Comparison of ENCODE assay signal across 20 cellular contexts in the genomic region with DNA sequence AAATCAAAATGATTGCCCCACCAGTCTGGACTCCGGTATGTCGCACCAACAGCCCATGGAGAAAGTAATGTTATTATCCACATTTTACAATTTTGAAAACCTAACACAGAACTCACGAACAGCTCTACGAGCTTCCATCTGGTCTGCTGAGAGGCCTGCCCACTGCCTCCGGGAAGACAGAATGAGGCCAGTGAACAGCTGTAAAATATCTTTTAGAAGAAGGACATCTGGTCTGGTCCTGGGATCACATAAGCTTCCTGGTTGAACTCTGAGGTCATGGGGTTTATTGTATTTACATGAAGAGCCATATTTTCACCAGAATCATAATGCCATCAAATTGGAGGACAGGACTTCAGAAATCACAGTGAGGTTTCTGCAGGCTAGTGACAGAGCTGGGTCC.
DNase-seq lines count a peak whose midpoint lies in the region; ATAC-seq and TF ChIP-seq lines count a peak whose summit lies in the region.
"Had no signal": no experiment of that assay in that cellular context is flagged by ENCODE, and none has a peak within 500 bp of the region (broad histone marks: within the 10 kb centered on the region; RNA-seq: fewer than 3 reads in every experiment).

No MANE protein-coding gene starts in this region.

- H3K27me3 ChIP-seq in SK-N-SH (ENCODE audit: insufficient read depth) (no peaks in the 10 kb centered on the region), muscle layer of duodenum (ENCODE audit: low read depth, low read length) (no peaks in the 10 kb centered on the region), transverse colon (no peaks in the 10 kb centered on the region), body of pancreas (no peaks in the 10 kb centered on the region)
- H3K27me3 ChIP-seq: esophagus squamous epithelium had no signal

- TF ChIP-seq CTCF in SK-N-SH (IDR thresholded peaks at IDR 0.05) (no peak), glutamatergic neuron (IDR thresholded peaks at IDR 0.05; ENCODE audit: partially characterized antibody, unreplicated experiment) (no peak), transverse colon (IDR thresholded peaks at IDR 0.05) (no peak), body of pancreas (IDR thresholded peaks at IDR 0.05) (no peak)

- H3K27ac ChIP-seq in SK-N-SH (ENCODE audit: low read depth in 2 of 2, low read length in 1 of 2) (peak overlapping the region; percentile 26 to 97; a peak in 2 of 4 replicates), muscle layer of duodenum (ENCODE audit: low read length) (peak overlapping the region; percentile 32), transverse colon (peak overlapping the region; percentile 41 to 65 (median 56)), body of pancreas (no peak overlapping the region)
- H3K27ac ChIP-seq: C4-2B had no signal

- CTCF ChIA-PET in SK-N-SH (lab: Yijun Ruan, JAX) = interaction anchor here (0.7 to 2.6 kb wide), 5 partner anchors 9 to 972 kb away, joined by 3 to 16 read pairs (median 4); partner anchors contain the start of gene FRMD3

- intact Hi-C loops in transverse colon (cut with DNase I; ENCODE audit: low total_unique reads) = no loop called here
- intact Hi-C loops in body of pancreas (cut with DNase I) = no loop called here

- no peak overlapping the region for H2AFZ ChIP-seq in SK-N-SH (ENCODE audit: low read depth)

- H3K9me2 ChIP-seq in SK-N-SH = no peaks in the 10 kb centered on the region

- peaks cover 5% of the 10 kb centered on the region for H3K9me3 Mint-ChIP-seq in glutamatergic neuron (ENCODE audit: unreplicated experiment)
- H3K9me3 Mint-ChIP-seq: central memory CD8-positive, alpha-beta T cell; immature natural killer cell; naive thymus-derived CD8-positive, alpha-beta T cell had no signal

- peaks cover 14% of the 10 kb centered on the region for H3K4me1 Mint-ChIP-seq in glutamatergic neuron (ENCODE audit: low read depth, unreplicated experiment)
- H3K4me1 Mint-ChIP-seq: activated CD8-positive, alpha-beta memory T cell treated with anti-CD3 and anti-CD28 coated beads, Interleukin-2, amount 10 ng/mL, durations not matched to agents 7 days and 5 days; central memory CD8-positive, alpha-beta T cell; immature natural killer cell; naive thymus-derived CD8-positive, alpha-beta T cell had no signal

- POLR2A ChIA-PET in SK-N-SH (lab: Yijun Ruan, JAX) = interaction anchor here (1.3 kb wide), 1 partner anchor 89 kb away, joined by 5 read pairs; the partner anchor contains the start of gene FRMD3

- 80% methylated on average over 5 of the region's 5 CpGs for WGBS in SK-N-SH (ENCODE audit: low lambda C conversion rate)
- 59 to 85% methylated on average over 3 to 5 of the region's 5 CpGs for WGBS in transverse colon (ENCODE audit: low coverage in 1 of 2), 2 donors
- 87 to 99% methylated on average over 5 of the region's 5 CpGs for WGBS in body of pancreas, 2 donors

- in situ Hi-C loops in transverse colon (cut with MboI; ENCODE audit: low pct_ligation_motif_present in 1 of 4, low pct_unique_long_range_greater_than_20kb in 1 of 4, low sequenced_read_pairs in 3 of 4) = no loop called here

- H3K27me3 Mint-ChIP-seq in glutamatergic neuron (ENCODE audit: unreplicated experiment) = peaks cover 1% of the 10 kb centered on the region
- H3K27me3 Mint-ChIP-seq: activated CD8-positive, alpha-beta memory T cell treated with anti-CD3 and anti-CD28 coated beads, Interleukin-2, amount 10 ng/mL, durations not matched to agents 7 days and 5 days; central memory CD8-positive, alpha-beta T cell; naive thymus-derived CD8-positive, alpha-beta T cell had no signal

- H3K27ac Mint-ChIP-seq in glutamatergic neuron (ENCODE audit: unreplicated experiment) = peak overlapping the region; percentile 79
- H3K27ac Mint-ChIP-seq: activated CD8-positive, alpha-beta memory T cell treated with anti-CD3 and anti-CD28 coated beads, Interleukin-2, amount 10 ng/mL, durations not matched to agents 7 days and 5 days; immature natural killer cell; naive thymus-derived CD8-positive, alpha-beta T cell had no signal

- ATAC-seq in SK-N-SH treated with all-trans-retinoic acid at 6 μM for 48 hours (no peak; the same call in 2 of the 3 replicates), body of pancreas (no peak)
- ATAC-seq: activated CD8-positive, alpha-beta memory T cell treated with anti-CD3 and anti-CD28 coated beads, Interleukin-2, amount 10 ng/mL, durations not matched to agents 7 days and 5 days; naive thymus-derived CD8-positive, alpha-beta T cell had no signal

- H4K20me1 ChIP-seq in SK-N-SH (ENCODE audit: insufficient read depth) = no peaks in the 10 kb centered on the region

- no peaks in the 10 kb centered on the region for H3K9me3 ChIP-seq in SK-N-SH
- no peaks in the 10 kb centered on the region for H3K9me3 ChIP-seq in muscle layer of duodenum (ENCODE audit: control insufficient read depth in 1 of 2, low read length in 2 of 2)
- no peaks in the 10 kb centered on the region for H3K9me3 ChIP-seq in transverse colon
- no peaks in the 10 kb centered on the region for H3K9me3 ChIP-seq in body of pancreas
- H3K9me3 ChIP-seq: esophagus squamous epithelium, HAP-1 had no signal

- peak in 1 of 2 experiments; percentile 88; a peak in 2 of 4 replicates for TF ChIP-seq EP300 in SK-N-SH (IDR thresholded peaks at IDR 0.05; ENCODE audit: borderline replicate concordance in 1 of 2, low read depth in 1 of 2, low read length in 1 of 2)
- TF ChIP-seq EP300 in transverse colon (IDR thresholded peaks at IDR 0.05; ENCODE audit: low read depth) = no peak

- H3K4me2 ChIP-seq in SK-N-SH = no peak overlapping the region
- H3K4me2 ChIP-seq: smooth muscle cell had no signal

- H3K79me2 ChIP-seq in SK-N-SH (ENCODE audit: insufficient read depth) = peaks cover 20% of the 10 kb centered on the region

- H3K4me1 ChIP-seq in SK-N-SH (ENCODE audit: control insufficient read depth in 1 of 2, insufficient read depth in 2 of 2, low read depth in 1 of 2, low read length in 1 of 2) (peaks cover 0 to 39% of the 10 kb centered on the region in 2 experiments; a peak in 2 of 4 replicates), muscle layer of duodenum (ENCODE audit: control insufficient read depth in 1 of 2, insufficient read depth in 2 of 2, low read length in 2 of 2) (peaks cover 0 to 5% of the 10 kb centered on the region in 2 donors), transverse colon (peaks cover 0 to 15% (median 9%) of the 10 kb centered on the region in 4 donors), body of pancreas (no peaks in the 10 kb centered on the region)
- H3K4me1 ChIP-seq: HAP-1 had no signal

- TF ChIP-seq POLR2A in transverse colon (IDR thresholded peaks at IDR 0.05) = no peak
- no peak for TF ChIP-seq POLR2A in body of pancreas (IDR thresholded peaks at IDR 0.05)

- no peak overlapping the region for H3K9ac ChIP-seq in SK-N-SH

- H3K36me3 Mint-ChIP-seq in glutamatergic neuron (ENCODE audit: unreplicated experiment) = peaks cover 3% of the 10 kb centered on the region
- H3K36me3 Mint-ChIP-seq: activated CD8-positive, alpha-beta memory T cell treated with anti-CD3 and anti-CD28 coated beads, Interleukin-2, amount 10 ng/mL, durations not matched to agents 7 days and 5 days; immature natural killer cell had no signal

- peak; percentile 80 for DNase-seq in SK-N-SH
- no peak for DNase-seq in glutamatergic neuron
- no peak for DNase-seq in transverse colon
- no peak for DNase-seq in NK-92 (lab: John Stamatoyannopoulos, UW; ENCODE audit: unreplicated experiment)
- DNase-seq in body of pancreas = no peak
- DNase-seq in NCI-H226 = no peak
- DNase-seq: activated CD8-positive, alpha-beta memory T cell treated with anti-CD3 and anti-CD28 coated beads, Interleukin-2, amount 10 ng/mL, durations not matched to agents 7 days and 5 days; activated effector memory CD4-positive, alpha-beta T cell treated with Interleukin-2 at 50 U/mL for 16 hours; esophagus squamous epithelium; immature natural killer cell; naive thymus-derived CD8-positive, alpha-beta T cell; NCI-H2171; posterior cingulate gyrus; stimulated activated CD4-positive, alpha-beta T cell treated with anti-CD3 and anti-CD28 coated beads, Interleukin-4, amount 100 ng/mL, for 24 hours had no signal

- TF ChIP-seq RAD21 in SK-N-SH (IDR thresholded peaks at IDR 0.05; ENCODE audit: low read length) = no peak

- no peaks in the 10 kb centered on the region for H3F3A ChIP-seq in SK-N-SH (replicated peaks; ENCODE audit: insufficient read depth)

- H3K36me3 ChIP-seq in SK-N-SH (replicated peaks in 1 of 2; ENCODE audit: control insufficient read depth in 1 of 2, insufficient read depth in 2 of 2, low read length in 1 of 2) (no peaks in the 10 kb centered on the region), muscle layer of duodenum (ENCODE audit: control insufficient read depth in 1 of 2, insufficient read depth in 2 of 2, low read length in 2 of 2) (no peaks in the 10 kb centered on the region), transverse colon (no peaks in the 10 kb centered on the region), body of pancreas (replicated peaks in 1 of 2; ENCODE audit: insufficient read depth in 1 of 2, low read depth in 2 of 2) (no peaks in the 10 kb centered on the region)
- H3K36me3 ChIP-seq: esophagus squamous epithelium, HAP-1 had no signal

- H3K4me3 ChIP-seq in SK-N-SH (ENCODE audit: low read depth in 2 of 2, low read length in 1 of 2) (no peak overlapping the region), muscle layer of duodenum (ENCODE audit: low read depth in 1 of 2, low read length in 2 of 2) (no peak overlapping the region), transverse colon (no peak overlapping the region), body of pancreas (no peak overlapping the region)
- H3K4me3 ChIP-seq: esophagus squamous epithelium, HAP-1, smooth muscle cell had no signal

- no peak overlapping the region for H3K4me3 Mint-ChIP-seq in glutamatergic neuron (ENCODE audit: unreplicated experiment)
- H3K4me3 Mint-ChIP-seq: activated CD8-positive, alpha-beta memory T cell treated with anti-CD3 and anti-CD28 coated beads, Interleukin-2, amount 10 ng/mL, durations not matched to agents 7 days and 5 days; central memory CD8-positive, alpha-beta T cell; immature natural killer cell; naive thymus-derived CD8-positive, alpha-beta T cell had no signal

TF ChIP-seq in SK-N-SH, 30 proteins besides CTCF, POLR2A, EP300 and RAD21 (continues in another document):
- TF ChIP-seq RCOR1 (IDR thresholded peaks at IDR 0.05; ENCODE audit: low read length) (peak; percentile 72; the same call in 1 of the 2 replicates), CHD2 (IDR thresholded peaks at IDR 0.05; ENCODE audit: low read length, partially characterized antibody) (peak; percentile 76), TCF12 (IDR thresholded peaks at IDR 0.05) (peak; percentile 43; the same call in 1 of the 2 replicates)

TF ChIP-seq in SK-N-SH treated with all-trans-retinoic acid at 6 μM for 48 hours, 23 proteins besides CTCF, POLR2A, EP300 and RAD21 (continues in another document):
- TF ChIP-seq ISL1 (CRISPR knock-in tag; IDR thresholded peaks at IDR 0.05) (no peak), ESRRG (CRISPR knock-in tag; IDR thresholded peaks at IDR 0.05) (no peak)

Comparison
In these comparisons a context has a peak if more than half of its experiments do, and no peak if none do; other contexts are left out.
1. H3K27ac ChIP-seq: peak in SK-N-SH (2 of 2), muscle layer of duodenum (single experiment) and transverse colon (4 of 4); none in body of pancreas (0 of 4).